ENCODE assay signal across 11 cellular contexts in the genomic region with DNA sequence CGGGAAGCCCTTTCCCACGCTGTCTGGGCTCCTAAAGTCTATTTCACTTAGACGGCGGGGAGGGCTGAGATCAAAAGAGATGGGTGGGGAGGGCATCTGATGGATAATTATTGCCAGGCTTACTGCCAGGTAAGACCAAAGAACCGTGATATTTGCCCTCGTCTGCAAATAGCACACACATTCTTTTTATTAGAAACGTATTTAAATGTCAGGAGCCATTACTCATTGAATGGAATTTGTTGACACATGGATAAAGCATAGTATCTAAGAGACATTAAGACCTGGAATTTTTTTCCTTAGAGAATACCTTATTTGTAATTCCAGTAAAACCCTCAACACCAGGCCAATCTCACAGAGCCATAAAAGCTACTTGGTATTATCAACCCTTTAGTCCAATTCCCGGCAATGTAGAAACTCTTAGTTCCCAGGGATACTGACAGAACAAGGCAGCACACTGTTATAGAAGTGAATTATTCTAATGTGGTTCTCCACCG. TPM values are rescaled to one million over a fixed set of nuclear protein-coding genes. Genes with fewer than 3 reads are reported as not detected.
DNase-seq lines count a peak whose midpoint lies in the region; ATAC-seq and TF ChIP-seq lines count a peak whose summit lies in the region.
"Had no signal": no experiment of that assay in that cellular context is flagged by ENCODE, and none has a peak within 500 bp of the region (broad histone marks: within the 10 kb centered on the region; RNA-seq: fewer than 3 reads in every experiment).

No MANE protein-coding gene starts in this region.

- ATAC-seq in GM19455 (IDR thresholded peaks at IDR 0.05; ENCODE audit: unreplicated experiment) = no peak
- ATAC-seq: effector memory CD8-positive, alpha-beta T cell had no signal

- H3K27ac ChIP-seq in rectal smooth muscle tissue (ENCODE audit: low read depth, low read length) = peak overlapping the region; percentile 50

- no peak overlapping the region for H3K9ac ChIP-seq in rectal smooth muscle tissue (ENCODE audit: low read length)

- DNase-seq in EL (peak; percentile 72), NCI-H2196 treated with DMSO at 0.1 percent for 48 hours (lab: John Stamatoyannopoulos, UW; ENCODE audit: unreplicated experiment) (peak; percentile 49), epithelial cell of esophagus (ENCODE audit: low read depth) (peak; percentile 65), activated gamma-delta T cell treated with Interleukin-2 at 50 U/mL for 16 hours (no peak), nucleus accumbens (lab: John Stamatoyannopoulos, UW) (no peak), mucosa of gallbladder (ENCODE audit: low spot score) (no peak)
- DNase-seq: activated naive CD4-positive, alpha-beta T cell treated with anti-CD3 and anti-CD28 coated beads for 36 hours; effector memory CD8-positive, alpha-beta T cell; islet precursor cell had no signal

- TF ChIP-seq CTCF in epithelial cell of esophagus (IDR thresholded peaks at IDR 0.05; ENCODE audit: insufficient read depth, low read depth, low read length, missing control alignments) = no peak

- H3K4me3 ChIP-seq in epithelial cell of esophagus (ENCODE audit: low read length) (no peak overlapping the region), rectal smooth muscle tissue (ENCODE audit: low read length) (no peak overlapping the region)

- H3K27me3 ChIP-seq in rectal smooth muscle tissue (ENCODE audit: control insufficient read depth, insufficient read depth, low read length) = no peaks in the 10 kb centered on the region

- H3K36me3 ChIP-seq in rectal smooth muscle tissue (ENCODE audit: control insufficient read depth, insufficient read depth, low read length) = peaks cover 15% of the 10 kb centered on the region

- no peaks in the 10 kb centered on the region for H3K4me1 ChIP-seq in rectal smooth muscle tissue (ENCODE audit: control insufficient read depth, insufficient read depth, low read length)

RNA-seq across cellular contexts. Expression of gene URB1, which starts 10.7 kb away (rescaled TPM):
- total RNA-seq in mucosa of gallbladder = 11.3 TPM

RNA-seq across cellular contexts. Expression of gene EVA1C, which starts 30.4 kb away (rescaled TPM):
- 34.8 TPM for total RNA-seq in mucosa of gallbladder

Comparison
In these comparisons a context has a peak if more than half of its experiments do, and no peak if none do; other contexts are left out.
1. DNase-seq: peak in EL (single experiment), NCI-H2196 treated with DMSO at 0.1 percent for 48 hours (single experiment) and epithelial cell of esophagus (single experiment); none in activated gamma-delta T cell treated with Interleukin-2 at 50 U/mL for 16 hours (single experiment), nucleus accumbens (0 of 56) and mucosa of gallbladder (single experiment).